ENCODE assay signal across 16 cellular contexts in the genomic region with DNA sequence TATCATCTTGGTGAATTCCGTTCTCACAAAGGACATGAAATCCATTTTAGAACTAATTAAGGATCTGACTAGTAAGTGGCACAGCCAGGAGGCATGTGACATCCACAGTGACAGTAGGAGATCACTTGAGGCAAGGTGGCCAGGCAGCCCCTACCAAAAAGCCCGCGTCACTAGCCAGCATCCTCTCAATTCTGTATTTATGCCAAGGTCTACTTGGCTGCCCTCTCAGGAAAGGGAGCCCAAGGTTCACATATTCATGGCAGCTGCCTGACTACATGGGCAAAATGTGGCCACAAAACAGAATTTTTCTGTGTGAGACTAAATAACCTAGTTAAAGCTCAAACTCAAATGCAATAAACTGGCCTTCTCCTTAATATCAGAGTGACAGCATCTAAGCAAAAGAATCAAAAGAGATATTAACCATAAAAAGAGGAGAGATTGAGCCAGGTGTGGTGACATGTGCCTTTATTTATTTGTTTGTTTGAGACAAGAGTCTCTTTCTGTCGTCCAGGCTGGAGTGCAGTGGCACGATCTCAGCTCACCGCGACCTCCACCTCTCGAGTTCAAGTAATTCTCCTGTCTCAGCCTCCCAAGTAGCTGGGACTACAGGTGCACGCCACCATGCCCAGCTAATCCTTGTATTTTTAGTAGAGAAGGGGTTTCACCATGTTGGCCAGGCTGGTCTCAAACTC. TPM values are rescaled to one million over a fixed set of nuclear protein-coding genes. Genes with fewer than 3 reads are reported as not detected.
DNase-seq lines count a peak whose midpoint lies in the region; ATAC-seq and TF ChIP-seq lines count a peak whose summit lies in the region.
"Had no signal": no experiment of that assay in that cellular context is flagged by ENCODE, and none has a peak within 500 bp of the region (broad histone marks: within the 10 kb centered on the region; RNA-seq: fewer than 3 reads in every experiment).

No MANE protein-coding gene starts in this region.

- dilution Hi-C loops in mammary epithelial cell (cut with HindIII; ENCODE audit: low sequenced_read_pairs), result no loop called here

- CTCF ChIA-PET in mammary epithelial cell (lab: Charles Lee; ENCODE audit: low non-redundant PET), result no interaction called here

- no peak overlapping the region for H3K4me3 ChIP-seq in breast epithelium
- H3K4me3 ChIP-seq in mammary epithelial cell (replicated peaks in 1 of 3; ENCODE audit: insufficient read depth in 1 of 3, low read depth in 2 of 3, low read length in 3 of 3), result no peak overlapping the region
- H3K4me3 ChIP-seq: BLaER1, PC-9 had no signal

- H3K4me1 ChIP-seq in breast epithelium (no peaks in the 10 kb centered on the region), mammary epithelial cell (ENCODE audit: insufficient read depth, low read length) (peaks cover 25% of the 10 kb centered on the region)

- BruUV-seq in mammary epithelial cell (replicated peaks; lab: Mats Ljungman, UMichigan), result no TSS peak

- no peaks in the 10 kb centered on the region for H3K27me3 Mint-ChIP-seq in activated T-helper 2 cell treated with anti-CD3 and anti-CD28 coated beads, Interferon-gamma antibody, Interleukin-2, Interleukin-4, amounts not matched to agents 10 μg/mL and 5 μg/mL and 100 μg/mL, durations not matched to agents 14 hours and 24 hours and 36 hours (ENCODE audit: low read depth)

- H3K27ac Mint-ChIP-seq in activated T-helper 2 cell treated with anti-CD3 and anti-CD28 coated beads, Interferon-gamma antibody, Interleukin-2, Interleukin-4, amounts not matched to agents 10 μg/mL and 5 μg/mL and 100 μg/mL, durations not matched to agents 14 hours and 24 hours and 36 hours, result peak overlapping the region; percentile 58
- H3K27ac Mint-ChIP-seq: H9 had no signal

- H3K4me1 Mint-ChIP-seq in activated T-helper 2 cell treated with anti-CD3 and anti-CD28 coated beads, Interferon-gamma antibody, Interleukin-2, Interleukin-4, amounts not matched to agents 10 μg/mL and 5 μg/mL and 100 μg/mL, durations not matched to agents 14 hours and 24 hours and 36 hours (ENCODE audit: low read depth), result peaks cover 71% of the 10 kb centered on the region

- H3K9ac ChIP-seq in mammary epithelial cell (ENCODE audit: insufficient read depth, low read length), result no peak overlapping the region
- H3K9ac ChIP-seq: BLaER1 had no signal

- H3K9me3 Mint-ChIP-seq in activated T-helper 2 cell treated with anti-CD3 and anti-CD28 coated beads, Interferon-gamma antibody, Interleukin-2, Interleukin-4, amounts not matched to agents 10 μg/mL and 5 μg/mL and 100 μg/mL, durations not matched to agents 14 hours and 24 hours and 36 hours, result peaks cover 4% of the 10 kb centered on the region

- H3K36me3 ChIP-seq in breast epithelium (no peaks in the 10 kb centered on the region), mammary epithelial cell (ENCODE audit: insufficient read depth, low read length) (no peaks in the 10 kb centered on the region)

- ATAC-seq in GM18498 (IDR thresholded peaks at IDR 0.05; ENCODE audit: unreplicated experiment), result no peak

- intact Hi-C loops in breast epithelium (cut with DNase I; ENCODE audit: low total_unique reads) (no loop called here), mammary epithelial cell (cut with micrococcal nuclease) (no loop called here)
- intact Hi-C loops in activated T-helper 2 cell treated with anti-CD3 and anti-CD28 coated beads, Interferon-gamma antibody, Interleukin-2, Interleukin-4, amounts not matched to agents 10 μg/mL and 5 μg/mL and 100 μg/mL, durations not matched to agents 14 hours and 24 hours and 36 hours (cut with micrococcal nuclease), result loop anchor here (10.0 kb wide), 1 partner anchor 87 kb away; no protein-coding TSS in a partner anchor

- H2AFZ ChIP-seq in mammary epithelial cell (ENCODE audit: low read depth, low read length), result no peak overlapping the region
- H2AFZ ChIP-seq: PC-9 had no signal

- in situ Hi-C loops in mammary epithelial cell (cut with MboI; ENCODE audit: low sequenced_read_pairs in 2 of 2), result no loop called here

- H3K27ac ChIP-seq in breast epithelium (peak overlapping the region; percentile 22 to 48), mammary epithelial cell (ENCODE audit: insufficient read depth, low read depth, low read length) (no peak overlapping the region)
- H3K27ac ChIP-seq: BLaER1, PC-9 had no signal

- H3K4me2 ChIP-seq in mammary epithelial cell (ENCODE audit: insufficient read depth, low read depth, low read length), result no peak overlapping the region
- H3K4me2 ChIP-seq: BLaER1, PC-9 had no signal

- H3K79me2 ChIP-seq in mammary epithelial cell (ENCODE audit: insufficient read depth, low read length), result peaks cover 48% of the 10 kb centered on the region

- H3K36me3 Mint-ChIP-seq in activated T-helper 2 cell treated with anti-CD3 and anti-CD28 coated beads, Interferon-gamma antibody, Interleukin-2, Interleukin-4, amounts not matched to agents 10 μg/mL and 5 μg/mL and 100 μg/mL, durations not matched to agents 14 hours and 24 hours and 36 hours (ENCODE audit: low read depth), result peaks cover 33% of the 10 kb centered on the region

- no peaks in the 10 kb centered on the region for H3K9me3 ChIP-seq in breast epithelium
- H3K9me3 ChIP-seq in mammary epithelial cell (replicated peaks; ENCODE audit: insufficient read depth, low read length), result no peaks in the 10 kb centered on the region

- 72% methylated on average over 7 of the region's 9 CpGs for WGBS in mammary epithelial cell (ENCODE audit: low coverage, missing lambda C conversion rate)

- no peak for TF ChIP-seq CTCF in breast epithelium (IDR thresholded peaks at IDR 0.05)
- TF ChIP-seq CTCF in mammary epithelial cell (conservative IDR thresholded peaks at IDR 0.05 in 1 of 2, IDR thresholded peaks at IDR 0.05 in 1 of 2; ENCODE audit: extremely low read depth in 1 of 2, insufficient read depth in 1 of 2, low read depth in 1 of 2, low read length in 2 of 2), result no peak

- no peaks in the 10 kb centered on the region for H4K20me1 ChIP-seq in mammary epithelial cell (ENCODE audit: insufficient read depth, low read length)
- H4K20me1 ChIP-seq: BLaER1 had no signal

- TF ChIP-seq POLR2A in breast epithelium (IDR thresholded peaks at IDR 0.05), result no peak

- no peak overlapping the region for H3K4me3 Mint-ChIP-seq in activated T-helper 2 cell treated with anti-CD3 and anti-CD28 coated beads, Interferon-gamma antibody, Interleukin-2, Interleukin-4, amounts not matched to agents 10 μg/mL and 5 μg/mL and 100 μg/mL, durations not matched to agents 14 hours and 24 hours and 36 hours (ENCODE audit: low read depth)
- H3K4me3 Mint-ChIP-seq: H9 had no signal

- H3K27me3 ChIP-seq in breast epithelium (peaks cover 0 to 31% of the 10 kb centered on the region in 2 donors), mammary epithelial cell (ENCODE audit: insufficient read depth, low read length) (no peaks in the 10 kb centered on the region)
- H3K27me3 ChIP-seq: BLaER1 had no signal

- DNase-seq in NCI-H2196 (lab: John Stamatoyannopoulos, UW; ENCODE audit: unreplicated experiment) (peak; percentile 23), NCI-H2196 treated with DMSO at 0.1 percent for 48 hours (lab: John Stamatoyannopoulos, UW; ENCODE audit: unreplicated experiment) (no peak), breast epithelium (ENCODE audit: low spot score in 2 of 2) (peak in 1 of 2 donors; percentile 56), mammary epithelial cell (no peak), mesenteric fat pad (ENCODE audit: low spot score) (no peak), H4 (ENCODE audit: low spot score) (no peak)
- DNase-seq in activated T-helper 2 cell treated with anti-CD3 and anti-CD28 coated beads, Interferon-gamma antibody, Interleukin-2, Interleukin-4, amounts not matched to agents 10 μg/mL and 5 μg/mL and 100 μg/mL, durations not matched to agents 14 hours and 24 hours and 36 hours (ENCODE audit: low spot score), result no peak
- DNase-seq: 8988T, H9, KG1, NCI-H1048, NCI-H187, NCI-H526, PC-9 had no signal

RNA-seq across cellular contexts. Expression of gene SLC9A7, which starts 51.5 kb away (rescaled TPM):
- total RNA-seq in breast epithelium, result 10 to 100 TPM in 2 of 3 donors, 1 to 10 TPM in 1; 1.6 to 28.1 (median 12.8) TPM
- 10 to 100 TPM; 32.4 to 72.7 TPM for total RNA-seq in mammary epithelial cell
- 19.7 TPM for polyA plus RNA-seq in mammary epithelial cell
- polyA minus RNA-seq in mammary epithelial cell, result 70.2 TPM
- total RNA-seq in activated T-helper 2 cell treated with anti-CD3 and anti-CD28 coated beads, Interferon-gamma antibody, Interleukin-2, Interleukin-4, amounts not matched to agents 10 μg/mL and 5 μg/mL and 100 μg/mL, durations not matched to agents 14 hours and 24 hours and 36 hours, result 42.5 and 44.2 TPM in 2 replicates
- total RNA-seq in mesenteric fat pad, result 1.3 TPM
- 4.2 and 5.9 TPM in 2 replicates for total RNA-seq in H4 (2014; rRNA removed; shearing (Covaris generic))
